In genomic region chr3:186967686-186968085, GRCh38 we compare ENCODE assay signal across 9 cellular contexts. TPM values are rescaled to one million over a fixed set of nuclear protein-coding genes. Genes with fewer than 3 reads are reported as not detected.
DNase-seq lines count a peak whose midpoint lies in the region; ATAC-seq and TF ChIP-seq lines count a peak whose summit lies in the region.
"Had no signal": no experiment of that assay in that cellular context is flagged by ENCODE, and none has a peak within 500 bp of the region (broad histone marks: within the 10 kb centered on the region; RNA-seq: fewer than 3 reads in every experiment).

No MANE protein-coding gene starts in this region.

- H3K9me3 ChIP-seq in right cardiac atrium (ENCODE audit: control insufficient read depth, low read length) (no peaks in the 10 kb centered on the region), thoracic aorta (no peaks in the 10 kb centered on the region)

- WGBS in right cardiac atrium = 50% methylated on average over 7 of the region's 7 CpGs

- H3K9me3 Mint-ChIP-seq in activated CD4-positive, alpha-beta T cell treated with anti-CD3 and anti-CD28 coated beads for 36 hours (ENCODE audit: low read depth) = no peaks in the 10 kb centered on the region
- no peaks in the 10 kb centered on the region for H3K9me3 Mint-ChIP-seq in activated CD8-positive, alpha-beta T cell treated with anti-CD3 and anti-CD28 coated beads for 36 hours

- H3K27me3 ChIP-seq in right cardiac atrium (ENCODE audit: control insufficient read depth, insufficient read depth) (no peaks in the 10 kb centered on the region), thoracic aorta (replicated peaks; ENCODE audit: insufficient read depth) (no peaks in the 10 kb centered on the region)

- peak overlapping the region; percentile 20 for H3K27ac Mint-ChIP-seq in activated CD4-positive, alpha-beta T cell treated with anti-CD3 and anti-CD28 coated beads for 36 hours
- peak overlapping the region; percentile 75 for H3K27ac Mint-ChIP-seq in activated CD8-positive, alpha-beta T cell treated with anti-CD3 and anti-CD28 coated beads for 36 hours

- no peak overlapping the region for H3K4me3 Mint-ChIP-seq in activated CD4-positive, alpha-beta T cell treated with anti-CD3 and anti-CD28 coated beads for 36 hours
- no peak overlapping the region for H3K4me3 Mint-ChIP-seq in activated CD8-positive, alpha-beta T cell treated with anti-CD3 and anti-CD28 coated beads for 36 hours

- POLR2A ChIA-PET in activated CD4-positive, alpha-beta T cell treated with anti-CD3 and anti-CD28 coated beads for 36 hours (lab: Charles Lee) = no interaction called here
- POLR2A ChIA-PET in activated CD8-positive, alpha-beta T cell treated with anti-CD3 and anti-CD28 coated beads for 36 hours (lab: Charles Lee) = interaction anchor here (2.0 kb wide), 1 partner anchor 36 kb away, joined by 8 read pairs; the partner anchor contains the start of gene ST6GAL1

- H3K4me3 ChIP-seq in right cardiac atrium (ENCODE audit: low read length) (no peak overlapping the region), thoracic aorta (no peak overlapping the region)
- H3K4me3 ChIP-seq: SK-N-MC had no signal

- H3K4me1 Mint-ChIP-seq in activated CD4-positive, alpha-beta T cell treated with anti-CD3 and anti-CD28 coated beads for 36 hours = peaks cover 42% of the 10 kb centered on the region
- H3K4me1 Mint-ChIP-seq in activated CD8-positive, alpha-beta T cell treated with anti-CD3 and anti-CD28 coated beads for 36 hours (ENCODE audit: low read depth) = peaks cover 48% of the 10 kb centered on the region

- H3K4me1 ChIP-seq in right cardiac atrium (ENCODE audit: control insufficient read depth, insufficient read depth, low read length) (peaks cover 27% of the 10 kb centered on the region), thoracic aorta (ENCODE audit: control insufficient read depth in 1 of 2, low read depth in 2 of 2) (peaks cover 38 to 67% of the 10 kb centered on the region in 2 donors)

- no peak for TF ChIP-seq CTCF in activated CD8-positive, alpha-beta T cell treated with anti-CD3 and anti-CD28 coated beads for 36 hours (IDR thresholded peaks at IDR 0.05)
- TF ChIP-seq CTCF in thoracic aorta (IDR thresholded peaks at IDR 0.05) = no peak

- intact Hi-C loops in activated CD4-positive, alpha-beta T cell treated with anti-CD3 and anti-CD28 coated beads for 36 hours (cut with DNase I, micrococcal nuclease) = no loop called here
- intact Hi-C loops in activated CD8-positive, alpha-beta T cell treated with anti-CD3 and anti-CD28 coated beads for 36 hours (cut with micrococcal nuclease) = no loop called here
- intact Hi-C loops in right cardiac atrium (cut with DNase I) = no loop called here

- peaks cover 56% of the 10 kb centered on the region for H3K36me3 Mint-ChIP-seq in activated CD4-positive, alpha-beta T cell treated with anti-CD3 and anti-CD28 coated beads for 36 hours (ENCODE audit: low read depth)
- peaks cover 51% of the 10 kb centered on the region for H3K36me3 Mint-ChIP-seq in activated CD8-positive, alpha-beta T cell treated with anti-CD3 and anti-CD28 coated beads for 36 hours (ENCODE audit: low read depth)

- no peak for ATAC-seq in activated CD4-positive, alpha-beta T cell treated with anti-CD3 and anti-CD28 coated beads for 36 hours
- ATAC-seq in activated CD8-positive, alpha-beta T cell treated with anti-CD3 and anti-CD28 coated beads for 36 hours = no peak
- no peak for ATAC-seq in right cardiac atrium
- ATAC-seq in thoracic aorta (ENCODE audit: insufficient number of reproducible peaks, low FRiP score, low read depth) = no peak
- ATAC-seq in HG02981 (IDR thresholded peaks at IDR 0.05; ENCODE audit: unreplicated experiment) = no peak
- ATAC-seq in HG03520 (IDR thresholded peaks at IDR 0.05; ENCODE audit: unreplicated experiment) = no peak
- ATAC-seq in HG03378 (IDR thresholded peaks at IDR 0.05; ENCODE audit: unreplicated experiment) = no peak

- no peak for DNase-seq in activated CD4-positive, alpha-beta T cell treated with anti-CD3 and anti-CD28 coated beads for 36 hours
- no peak for DNase-seq in activated CD4-positive, alpha-beta T cell treated with anti-CD3 and anti-CD28 coated beads, Interleukin-2, amount 50 U/mL, for 4 hours
- no peak for DNase-seq in activated CD8-positive, alpha-beta T cell treated with anti-CD3 and anti-CD28 coated beads for 36 hours
- DNase-seq in right cardiac atrium (peak in 2 of 3 donors; percentile 39 to 69), thoracic aorta (ENCODE audit: low spot score) (no peak)

- H3K27ac ChIP-seq in right cardiac atrium (ENCODE audit: low read length) = peak overlapping the region; percentile 89
- peak overlapping the region; percentile 73 for H3K27ac ChIP-seq in thoracic aorta
- H3K27ac ChIP-seq: SK-N-MC had no signal

- H3K36me3 ChIP-seq in thoracic aorta = no peaks in the 10 kb centered on the region

- no peaks in the 10 kb centered on the region for H3K27me3 Mint-ChIP-seq in activated CD4-positive, alpha-beta T cell treated with anti-CD3 and anti-CD28 coated beads for 36 hours
- no peaks in the 10 kb centered on the region for H3K27me3 Mint-ChIP-seq in activated CD8-positive, alpha-beta T cell treated with anti-CD3 and anti-CD28 coated beads for 36 hours

- CTCF ChIA-PET in activated CD4-positive, alpha-beta T cell treated with anti-CD3 and anti-CD28 coated beads for 36 hours (lab: Charles Lee) = interaction anchor here (0.8 kb wide), 1 partner anchor 21 kb away, joined by 3 read pairs; no protein-coding TSS in a partner anchor
- CTCF ChIA-PET in activated CD8-positive, alpha-beta T cell treated with anti-CD3 and anti-CD28 coated beads for 36 hours (lab: Charles Lee) = interaction anchor here (2.1 kb wide), 1 partner anchor 118 kb away, joined by 6 read pairs; no protein-coding TSS in a partner anchor

RNA-seq across cellular contexts. Expression of gene ST6GAL1, which starts 37.4 kb away (rescaled TPM):
- 100 to 1,000 TPM in 1 of 2 experiments, 10 to 100 TPM in 1; 86.6 to 111 TPM for total RNA-seq in activated CD4-positive, alpha-beta T cell treated with anti-CD3 and anti-CD28 coated beads for 36 hours
- total RNA-seq in activated CD8-positive, alpha-beta T cell treated with anti-CD3 and anti-CD28 coated beads for 36 hours = 10 to 100 TPM; 84.6 to 99.2 TPM
- 10 to 100 TPM; 63.3 to 69.2 (median 65.7) TPM for total RNA-seq in right cardiac atrium
- polyA plus RNA-seq in right cardiac atrium = 25.2 TPM
- total RNA-seq in thoracic aorta = 100 to 1,000 TPM in 1 of 2 donors, 10 to 100 TPM in 1; 89.5 to 141 TPM

Comparison
In these comparisons a context has a peak if more than half of its experiments do, and no peak if none do; other contexts are left out.
1. DNase-seq: peak in right cardiac atrium (2 of 3); none in activated CD4-positive, alpha-beta T cell treated with anti-CD3 and anti-CD28 coated beads for 36 hours (single experiment), activated CD4-positive, alpha-beta T cell treated with anti-CD3 and anti-CD28 coated beads, Interleukin-2, amount 50 U/mL, for 4 hours (0 of 2), activated CD8-positive, alpha-beta T cell treated with anti-CD3 and anti-CD28 coated beads for 36 hours (single experiment) and thoracic aorta (single experiment).